28 cellular contexts compared by ENCODE assay signal in the genomic region with DNA sequence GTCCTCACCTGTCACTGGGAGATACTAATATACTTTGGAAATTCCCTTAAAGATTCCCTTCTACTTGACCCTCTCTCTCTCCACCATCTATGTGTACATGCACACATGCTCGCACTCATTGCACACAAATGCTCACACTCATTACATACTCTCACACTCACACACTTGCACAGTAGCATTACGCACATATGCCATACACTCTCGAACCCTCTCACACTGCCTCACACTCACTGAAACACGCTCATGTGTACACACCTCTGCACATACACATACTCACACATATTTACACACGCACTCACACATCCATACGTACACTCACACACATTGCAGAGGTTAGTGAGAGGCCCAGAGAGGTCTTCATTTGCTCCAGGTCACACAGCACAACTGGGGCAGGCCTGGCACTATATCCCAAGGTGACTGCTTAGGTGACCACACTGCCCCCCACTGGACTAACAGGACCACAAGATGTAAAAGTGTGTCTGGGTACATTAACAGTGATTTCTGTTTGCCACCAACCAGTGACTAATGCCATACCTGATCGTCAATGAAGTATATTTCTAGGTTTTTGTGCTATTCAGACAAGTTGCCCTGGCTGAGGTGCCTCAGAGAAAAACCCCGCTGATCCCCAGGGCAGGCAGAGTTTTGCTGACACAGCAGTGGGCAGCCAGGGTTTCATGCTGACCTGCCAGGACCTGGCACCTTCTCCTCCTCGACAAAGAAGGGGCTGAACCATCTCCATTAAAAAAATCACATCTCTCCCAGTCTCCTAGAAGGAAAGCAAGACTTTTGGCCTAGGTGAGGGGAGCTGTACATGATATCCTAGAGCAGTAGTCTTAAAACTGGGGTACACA. TPM values are rescaled to one million over a fixed set of nuclear protein-coding genes. Genes with fewer than 3 reads are reported as not detected.
A peak's percentile ranks its signal among the peaks of the same experiment; 100 is the strongest.
DNase-seq lines count a peak whose midpoint lies in the region; ATAC-seq, FAIRE-seq and TF ChIP-seq lines count a peak whose summit lies in the region.
"Had no signal": no experiment of that assay in that cellular context is flagged by ENCODE, and none has a peak within 500 bp of the region (broad histone marks: within the 10 kb centered on the region; RNA-seq: fewer than 3 reads in every experiment).

No MANE protein-coding gene starts in this region.

- CTCF ChIA-PET in H1 (lab: Charles Lee; ENCODE audit: partially characterized antibody): interaction anchor here (0.9 to 1.7 kb wide), 7 partner anchors 9 to 1758 kb away, joined by 3 to 8 read pairs (median 4); no protein-coding TSS in a partner anchor

- no peak overlapping the region for H3K4ac ChIP-seq in H1 (replicated peaks; ENCODE audit: insufficient read length, low read depth, low read length)

- H3K4me1 Mint-ChIP-seq in stimulated activated naive CD8-positive, alpha-beta T cell treated with anti-CD3 and anti-CD28 coated beads, Interleukin-15, amount 100 ng/mL, for 72 hours: no peaks in the 10 kb centered on the region
- H3K4me1 Mint-ChIP-seq in nephron progenitor cell: peaks cover 11% of the 10 kb centered on the region
- H3K4me1 Mint-ChIP-seq: activated naive CD4-positive, alpha-beta T cell treated with anti-CD3 and anti-CD28 coated beads, Interleukin-2, amount 10 ng/mL, durations not matched to agents 7 days and 5 days; CD14-positive monocyte; memory B cell had no signal

- no peak overlapping the region for H3K27ac Mint-ChIP-seq in stimulated activated naive CD8-positive, alpha-beta T cell treated with anti-CD3 and anti-CD28 coated beads, Interleukin-15, amount 100 ng/mL, for 72 hours
- H3K27ac Mint-ChIP-seq in nephron progenitor cell: no peak overlapping the region
- H3K27ac Mint-ChIP-seq: activated naive CD4-positive, alpha-beta T cell treated with anti-CD3 and anti-CD28 coated beads, Interleukin-2, amount 10 ng/mL, durations not matched to agents 7 days and 5 days; CD14-positive monocyte; memory B cell; stimulated activated naive CD8-positive, alpha-beta T cell treated with anti-CD3 and anti-CD28 coated beads, Interleukin-15, Interleukin-2, amounts not matched to agents 100 ng/mL and 50 ng/mL, for 24 hours had no signal

- no peaks in the 10 kb centered on the region for H3K79me1 ChIP-seq in H1 (ENCODE audit: low read depth, low read length)

- H4K8ac ChIP-seq in H1 (ENCODE audit: extremely low read depth, insufficient read depth, low read length): no peak overlapping the region; the same call in 1 of the 2 replicates

- H3K27me3 ChIP-seq in Loucy (ENCODE audit: insufficient read depth, low read length, poor library complexity, severe bottlenecking) (no peaks in the 10 kb centered on the region), H1 (replicated peaks in 1 of 4; ENCODE audit: control insufficient read depth in 3 of 4, extremely low read depth in 1 of 4, insufficient read depth in 3 of 4, low read length in 3 of 4) (peaks cover 0 to 3% (median under 1%) of the 10 kb centered on the region in 4 experiments; a peak in 3 of 7 replicates), pancreas (no peaks in the 10 kb centered on the region)
- H3K27me3 ChIP-seq: cardiac muscle cell, ovary, transverse colon had no signal

- no peak for TF ChIP-seq EP300 in H1 (IDR thresholded peaks at IDR 0.05; ENCODE audit: borderline replicate concordance in 1 of 2, low read depth in 2 of 2, low read length in 2 of 2)

- intact Hi-C loops in pancreas (cut with DNase I): no loop called here

- peak overlapping the region; percentile 41; the same call in 1 of the 2 replicates for H3K18ac ChIP-seq in H1 (ENCODE audit: extremely low read depth, low read length)

- no peaks in the 10 kb centered on the region for H3K4me1 ChIP-seq in Loucy (ENCODE audit: insufficient read depth, low read length, poor library complexity, severe bottlenecking)
- peaks cover 7 to 30% (median 22%) of the 10 kb centered on the region in 4 experiments; a peak in 5 of 7 replicates for H3K4me1 ChIP-seq in H1 (replicated peaks in 1 of 4; ENCODE audit: control insufficient read depth in 3 of 4, insufficient read depth in 4 of 4, low read length in 3 of 4)
- H3K4me1 ChIP-seq in pancreas: no peaks in the 10 kb centered on the region
- H3K4me1 ChIP-seq: transverse colon had no signal

- no peak for DNase-seq in stimulated activated naive CD8-positive, alpha-beta T cell treated with anti-CD3 and anti-CD28 coated beads, Interleukin-15, Interleukin-2, amounts not matched to agents 100 U/mL and 50 U/mL, for 24 hours
- no peak for DNase-seq in stimulated activated naive CD8-positive, alpha-beta T cell treated with anti-CD3 and anti-CD28 coated beads, Interleukin-15, amount 100 ng/mL, for 72 hours
- DNase-seq in H1 (ENCODE audit: low read depth in 1 of 2, low spot score in 2 of 2) (no peak), nephron progenitor cell (no peak), pancreas (no peak), KBM-7 (no peak)
- DNase-seq: activated CD4-positive, alpha-beta T cell treated with anti-CD3 and anti-CD28 coated beads for 1 hour; activated naive CD4-positive, alpha-beta T cell treated with anti-CD3 and anti-CD28 coated beads, Interleukin-2, amount 10 ng/mL, durations not matched to agents 7 days and 5 days; activated T-cell treated with anti-CD3 and anti-CD28 coated beads, Interleukin-2, amount 50 U/mL, for 4 hours; amygdala; cortex of kidney; glutamatergic neuron; left cardiac atrium; NCI-H1436 treated with DMSO at 0.1 percent for 48 hours; NCI-H524; ovary; right cardiac atrium; stimulated activated CD4-positive, alpha-beta T cell treated with anti-CD3 and anti-CD28 coated beads, Interleukin-12 subunit alpha, Interleukin-12 subunit beta, amount 100 ng/mL, for 4 hours; stimulated activated CD4-positive, alpha-beta T cell treated with anti-CD3 and anti-CD28 coated beads, Interleukin-4, amount 100 ng/mL, for 4 hours; transverse colon had no signal

- no peak overlapping the region for H3K14ac ChIP-seq in H1 (ENCODE audit: insufficient read length)

- H2BK120ac ChIP-seq in H1 (replicated peaks; ENCODE audit: low read depth, low read length): peak overlapping the region; percentile 55

- peak overlapping the region; percentile 83; the same call in 1 of the 2 replicates for H2BK5ac ChIP-seq in H1 (ENCODE audit: low read depth, low read length)

- H2AK5ac ChIP-seq in H1 (ENCODE audit: low read depth, low read length): peak overlapping the region; percentile 100

- H2AFZ ChIP-seq in Loucy (ENCODE audit: low read length) (no peak overlapping the region), H1 (ENCODE audit: low read length) (no peak overlapping the region)

- no peaks in the 10 kb centered on the region for H3K9me2 ChIP-seq in Loucy (replicated peaks; ENCODE audit: low read depth, low read length)

- H3K4me3 ChIP-seq in Loucy (ENCODE audit: low read length, poor library complexity, severe bottlenecking): no peak overlapping the region
- H3K4me3 ChIP-seq in H1 (ENCODE audit: extremely low read depth in 1 of 4, insufficient read depth in 2 of 4, low read depth in 3 of 4, low read length in 4 of 4): no peak overlapping the region
- H3K4me3 ChIP-seq in pancreas: no peak overlapping the region
- H3K4me3 ChIP-seq: cardiac muscle cell, ovary, transverse colon had no signal

- H4K91ac ChIP-seq in H1 (replicated peaks; ENCODE audit: insufficient read length, low read length): peak overlapping the region; percentile 50

- no peaks in the 10 kb centered on the region for H3K36me3 Mint-ChIP-seq in nephron progenitor cell (ENCODE audit: low read depth)
- H3K36me3 Mint-ChIP-seq: activated naive CD4-positive, alpha-beta T cell treated with anti-CD3 and anti-CD28 coated beads, Interleukin-2, amount 10 ng/mL, durations not matched to agents 7 days and 5 days; CD14-positive monocyte; memory B cell had no signal

- in situ Hi-C loops in KBM-7 (cut with MboI; ENCODE audit: low pct_unique_long_range_greater_than_20kb, low sequenced_read_pairs): no loop called here

- TF ChIP-seq POLR2A in H1 (IDR thresholded peaks at IDR 0.05; ENCODE audit: control extremely low read depth in 1 of 2, low read depth in 2 of 2, low read length in 2 of 2): no peak

- peak overlapping the region; percentile 98; the same call in 1 of the 2 replicates for H2BK12ac ChIP-seq in H1 (ENCODE audit: low read depth, low read length)

- H3K4me2 ChIP-seq in Loucy (ENCODE audit: low read depth, low read length, poor library complexity, severe bottlenecking) (no peak overlapping the region), H1 (ENCODE audit: insufficient read depth in 1 of 2, low read depth in 2 of 2, low read length in 2 of 2) (peak overlapping the region in 1 of 2 experiments; percentile 47; a peak in 1 of 4 replicates)

- H3F3A ChIP-seq in Loucy (ENCODE audit: low read depth): no peaks in the 10 kb centered on the region

- H3K23me2 ChIP-seq in H1 (ENCODE audit: low read depth, low read length): peaks cover 4% of the 10 kb centered on the region; the same call in 1 of the 2 replicates

- H4K5ac ChIP-seq in H1 (ENCODE audit: insufficient read length, low read depth, low read length): no peak overlapping the region

- H2BK20ac ChIP-seq in H1 (ENCODE audit: low read length): peak overlapping the region; percentile 97

- no peak; a peak in 1 of 4 replicates for TF ChIP-seq RAD21 in H1 (IDR thresholded peaks at IDR 0.05 in 1 of 2, conservative IDR thresholded peaks at IDR 0.05 in 1 of 2; ENCODE audit: low read depth in 2 of 2, low read length in 2 of 2)

- POLR2A ChIA-PET in H1 (lab: Charles Lee; ENCODE audit: partially characterized antibody): interaction anchor here (0.9 kb wide), 1 partner anchor 9 kb away, joined by 3 read pairs; no protein-coding TSS in a partner anchor

- no peak overlapping the region for H3K27ac ChIP-seq in H1 (ENCODE audit: low read depth, low read length)
- no peak overlapping the region for H3K27ac ChIP-seq in pancreas
- H3K27ac ChIP-seq: cardiac muscle cell, ovary, transverse colon had no signal

- TF ChIP-seq CTCF in Loucy (conservative IDR thresholded peaks at IDR 0.05; ENCODE audit: low read length) (peak; percentile 35), H1 (IDR thresholded peaks at IDR 0.05; ENCODE audit: control extremely low read depth in 1 of 3, insufficient read depth in 1 of 3, low read depth in 1 of 3, low read length in 3 of 3) (peak; percentile 31 to 58 (median 43); a peak in 3 of 4 replicates), nephron progenitor cell (IDR thresholded peaks at IDR 0.05) (no peak), pancreas (IDR thresholded peaks at IDR 0.05) (no peak)

- no peak overlapping the region for H3K4me3 Mint-ChIP-seq in stimulated activated naive CD8-positive, alpha-beta T cell treated with anti-CD3 and anti-CD28 coated beads, Interleukin-15, amount 100 ng/mL, for 72 hours
- no peak overlapping the region for H3K4me3 Mint-ChIP-seq in nephron progenitor cell
- H3K4me3 Mint-ChIP-seq: activated naive CD4-positive, alpha-beta T cell treated with anti-CD3 and anti-CD28 coated beads, Interleukin-2, amount 10 ng/mL, durations not matched to agents 7 days and 5 days; activated T-cell treated with anti-CD3 and anti-CD28 coated beads, Interleukin-2, amount 50 U/mL, for 4 hours; CD14-positive monocyte; memory B cell; stimulated activated naive CD8-positive, alpha-beta T cell treated with anti-CD3 and anti-CD28 coated beads, Interleukin-15, Interleukin-2, amounts not matched to agents 100 ng/mL and 50 ng/mL, for 24 hours had no signal

- no peak overlapping the region for H3K23ac ChIP-seq in H1 (ENCODE audit: insufficient read length)

- ATAC-seq in stimulated activated naive CD8-positive, alpha-beta T cell treated with anti-CD3 and anti-CD28 coated beads, Interleukin-15, Interleukin-2, amounts not matched to agents 100 U/mL and 50 U/mL, for 24 hours: peak; percentile 49
- no peak for ATAC-seq in stimulated activated naive CD8-positive, alpha-beta T cell treated with anti-CD3 and anti-CD28 coated beads, Interleukin-15, amount 100 ng/mL, for 72 hours
- ATAC-seq in pancreas: no peak
- ATAC-seq in HG03442 (IDR thresholded peaks at IDR 0.05; ENCODE audit: unreplicated experiment): no peak
- ATAC-seq: activated T-cell treated with anti-CD3 and anti-CD28 coated beads, Interleukin-2, amount 50 U/mL, for 4 hours; left cardiac atrium; right cardiac atrium had no signal

- H3K56ac ChIP-seq in H1 (replicated peaks; ENCODE audit: insufficient read length, low read depth, low read length): peak overlapping the region; percentile 2

- no peaks in the 10 kb centered on the region for H3K79me2 ChIP-seq in Loucy (ENCODE audit: insufficient read depth, low read length)
- no peaks in the 10 kb centered on the region for H3K79me2 ChIP-seq in H1 (ENCODE audit: control insufficient read depth in 1 of 2, insufficient read depth in 2 of 2, low read length in 2 of 2)

- H3K36me3 ChIP-seq in Loucy (ENCODE audit: insufficient read depth, low read length) (no peaks in the 10 kb centered on the region), H1 (ENCODE audit: control insufficient read depth in 2 of 4, insufficient read depth in 4 of 4, low read length in 3 of 4) (no peaks in the 10 kb centered on the region), pancreas (no peaks in the 10 kb centered on the region)
- H3K36me3 ChIP-seq: cardiac muscle cell, ovary, transverse colon had no signal

- FAIRE-seq in H1 (lab: Jason Lieb, UNC) (no peak), pancreas (lab: Jason Lieb, UNC) (no peak)

- H2BK15ac ChIP-seq in H1 (ENCODE audit: low read length): peak overlapping the region; percentile 84

- H3K9ac ChIP-seq in Loucy (ENCODE audit: low read depth, low read length, poor library complexity, severe bottlenecking) (no peak overlapping the region), H1 (replicated peaks in 1 of 4; ENCODE audit: extremely low read depth in 1 of 4, low read depth in 3 of 4, low read length in 3 of 4) (no peak overlapping the region)

- WGBS in H1 (ENCODE audit: extremely low coverage in 1 of 2, insufficient coverage in 1 of 2, insufficient read length in 1 of 2, insufficient replicate concordance in 2 of 2, low coverage in 1 of 2, low lambda C conversion rate in 2 of 2, missing lambda C conversion rate in 1 of 2), 2 experiments: 92% methylated on average over 9 of the region's 9 CpGs; no CpG with 5 or more reads in 1 of the 2 experiments
- 82 to 88% methylated on average over 9 of the region's 9 CpGs for WGBS in pancreas, 2 donors

- H3K9me3 Mint-ChIP-seq in stimulated activated naive CD8-positive, alpha-beta T cell treated with anti-CD3 and anti-CD28 coated beads, Interleukin-15, amount 100 ng/mL, for 72 hours: no peaks in the 10 kb centered on the region
- no peaks in the 10 kb centered on the region for H3K9me3 Mint-ChIP-seq in nephron progenitor cell
- H3K9me3 Mint-ChIP-seq: activated naive CD4-positive, alpha-beta T cell treated with anti-CD3 and anti-CD28 coated beads, Interleukin-2, amount 10 ng/mL, durations not matched to agents 7 days and 5 days; activated T-cell treated with anti-CD3 and anti-CD28 coated beads, Interleukin-2, amount 50 U/mL, for 4 hours; CD14-positive monocyte; memory B cell; stimulated activated naive CD8-positive, alpha-beta T cell treated with anti-CD3 and anti-CD28 coated beads, Interleukin-15, Interleukin-2, amounts not matched to agents 100 ng/mL and 50 ng/mL, for 24 hours had no signal

- peaks cover 9% of the 10 kb centered on the region for H3K27me3 Mint-ChIP-seq in stimulated activated naive CD8-positive, alpha-beta T cell treated with anti-CD3 and anti-CD28 coated beads, Interleukin-15, amount 100 ng/mL, for 72 hours
- no peaks in the 10 kb centered on the region for H3K27me3 Mint-ChIP-seq in nephron progenitor cell (ENCODE audit: low read depth, poor library complexity)
- H3K27me3 Mint-ChIP-seq: stimulated activated naive CD8-positive, alpha-beta T cell treated with anti-CD3 and anti-CD28 coated beads, Interleukin-15, Interleukin-2, amounts not matched to agents 100 ng/mL and 50 ng/mL, for 24 hours had no signal

- H4K20me1 ChIP-seq in Loucy (ENCODE audit: insufficient read depth, low read length, poor library complexity, severe bottlenecking): no peaks in the 10 kb centered on the region
- peaks cover 0 to 3% of the 10 kb centered on the region in 2 experiments for H4K20me1 ChIP-seq in H1 (replicated peaks in 1 of 2; ENCODE audit: control insufficient read depth in 1 of 2, insufficient read depth in 2 of 2, low read length in 2 of 2)

- no peaks in the 10 kb centered on the region for H3K9me3 ChIP-seq in Loucy (ENCODE audit: insufficient read depth, low read depth, low read length)
- no peaks in the 10 kb centered on the region for H3K9me3 ChIP-seq in H1 (ENCODE audit: insufficient read depth in 2 of 2, low read depth in 1 of 2, low read length in 1 of 2)
- no peaks in the 10 kb centered on the region for H3K9me3 ChIP-seq in pancreas
- H3K9me3 ChIP-seq: ovary, transverse colon had no signal

RNA-seq across cellular contexts. Expression of gene CAMK1G, which starts 28.5 kb away (rescaled TPM):
- 0.38 and 1.0 TPM in 2 replicates for total RNA-seq in H1 (2021; fragmentation: NEBNext Ultra II Directional; extraction: Animal tissue kit (Norgen Biotek cat#: 25700))
- polyA plus RNA-seq in H1 (2011; rRNA removed) (1.00 and 1.3 TPM in 2 replicates), pancreas (1 to 10 TPM in 1 of 2 donors, under 1 TPM in 1; 0.11 to 1.2 TPM)
- polyA plus RNA-seq in H1 (2011; cell fraction: cytosol; rRNA removed): 1.3 TPM
- polyA plus RNA-seq in H1 (2011; cell fraction: nucleus; rRNA removed): 1.7 TPM
- 0.41 to 0.96 TPM (median 0.66 TPM) in 4 replicates for polyA plus RNA-seq in H1 (2012, experiment 1 of 2)
- 0.83 TPM for polyA plus RNA-seq in H1 (2012, experiment 2 of 2)
- 0.20 TPM for polyA plus RNA-seq in H1 (2013, experiment 1 of 2)
- 0.20 TPM for polyA plus RNA-seq in H1 (2013, experiment 2 of 2)
- 1.4 and 2.0 TPM in 2 replicates for polyA minus RNA-seq in H1 (2011; rRNA and poly(A)+ RNA removed)
- polyA minus RNA-seq in H1 (2011; cell fraction: cytosol; rRNA and poly(A)+ RNA removed): 1.2 TPM
- polyA minus RNA-seq in H1 (2011; cell fraction: nucleus; rRNA and poly(A)+ RNA removed): 1.6 TPM
- total RNA-seq in pancreas: under 1 TPM in 4 of 6 donors, not detected in 2; 0.06 to 0.52 (median 0.21) TPM
- total RNA-seq: activated CD8-positive, alpha-beta memory T cell treated with anti-CD3 and anti-CD28 coated beads for 36 hours; myocyte; transverse colon had no signal
- polyA plus RNA-seq: CD14-positive monocyte had no signal

Comparison
In these comparisons a context has a peak if more than half of its experiments do, and no peak if none do; other contexts are left out.
1. CTCF ChIP-seq: peak in Loucy (single experiment) and H1 (3 of 3); none in nephron progenitor cell (single experiment) and pancreas (0 of 4).